8 cellular contexts compared by ENCODE assay signal in the genomic region with DNA sequence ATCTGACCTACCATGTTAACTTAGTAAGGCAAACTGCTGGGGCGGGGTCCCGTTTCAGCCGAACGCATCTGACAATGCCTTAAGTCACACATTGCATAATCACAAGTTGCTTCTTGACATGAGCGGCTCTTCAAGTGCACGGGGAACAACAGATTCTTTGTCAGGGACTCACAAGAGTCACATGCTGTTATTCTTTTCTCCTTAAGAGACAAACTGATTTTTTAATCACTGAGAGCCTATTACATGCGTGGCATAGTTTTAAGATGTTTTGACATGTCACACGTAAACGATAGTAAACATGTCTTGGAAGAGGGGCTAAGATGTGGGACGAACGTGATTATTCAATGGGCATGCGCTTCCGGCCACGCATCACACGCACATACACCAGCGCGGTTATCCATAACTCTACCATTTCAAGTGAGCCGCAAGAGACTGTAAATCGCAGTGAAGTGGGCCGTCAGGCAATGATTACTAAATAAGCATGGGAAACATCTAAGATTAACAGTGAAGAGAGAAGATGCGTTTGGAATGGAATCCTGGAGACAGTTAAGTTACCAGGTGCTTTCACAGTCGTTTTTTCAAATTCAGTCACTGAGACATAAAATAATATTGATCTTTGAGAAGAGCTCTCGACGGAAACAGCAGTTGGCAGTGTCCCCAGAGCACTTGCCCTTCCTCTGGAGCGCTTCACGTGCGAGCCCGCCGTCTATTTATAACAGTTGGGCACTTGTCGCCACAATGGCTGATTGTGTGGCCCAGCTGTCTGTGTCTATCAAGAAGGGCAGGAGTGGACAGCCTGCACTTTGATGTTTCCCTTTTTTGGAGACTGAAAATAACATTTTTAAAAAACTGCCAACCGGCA.
DNase-seq lines count a peak whose midpoint lies in the region; ATAC-seq lines count a peak whose summit lies in the region.

No MANE protein-coding gene starts in this region.

- peak; percentile 45 for DNase-seq in GF-D8 (lab: John Stamatoyannopoulos, UW)
- DNase-seq in NCI-H524 (lab: John Stamatoyannopoulos, UW), result peak; percentile 90 to 95
- peak; percentile 66 to 73 for DNase-seq in dermis microvascular lymphatic vessel endothelial cell (ENCODE audit: low read depth in 2 of 2)
- peak; percentile 81 for DNase-seq in mucosa of gallbladder (ENCODE audit: low spot score)
- no peak for DNase-seq in iPS-NIHi7 (ENCODE audit: extremely low spot score)

- ATAC-seq in HG02763 (IDR thresholded peaks at IDR 0.05; ENCODE audit: unreplicated experiment) (no peak), HG03521 (IDR thresholded peaks at IDR 0.05; ENCODE audit: unreplicated experiment) (no peak), GM21737 (IDR thresholded peaks at IDR 0.05; ENCODE audit: unreplicated experiment) (no peak)
